17 cellular contexts compared by ENCODE assay signal in the genomic region with DNA sequence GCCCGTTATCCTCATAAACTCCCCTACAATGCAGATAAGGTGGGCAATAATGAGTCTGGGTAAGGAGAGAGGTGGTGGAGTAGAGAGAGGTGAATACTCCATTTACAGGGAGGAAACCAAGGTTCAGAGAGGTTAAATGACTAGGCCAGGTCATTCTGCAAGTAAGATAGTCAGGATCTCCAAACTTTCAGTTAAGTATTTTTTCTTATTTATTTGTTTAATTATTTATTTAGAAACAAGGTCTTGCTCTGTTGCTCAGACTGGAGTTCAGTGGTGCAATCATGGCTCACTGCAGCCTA. TPM values are rescaled to one million over a fixed set of nuclear protein-coding genes. Genes with fewer than 3 reads are reported as not detected.
DNase-seq lines count a peak whose midpoint lies in the region; ATAC-seq and TF ChIP-seq lines count a peak whose summit lies in the region.
"Had no signal": no experiment of that assay in that cellular context is flagged by ENCODE, and none has a peak within 500 bp of the region (broad histone marks: within the 10 kb centered on the region; RNA-seq: fewer than 3 reads in every experiment).

No MANE protein-coding gene starts in this region.

- peak overlapping the region; percentile 88 for H3K27ac Mint-ChIP-seq in T-helper 1 cell treated with Interleukin-12 subunit alpha and Interleukin-12 subunit beta and Interleukin-4 antibody, amounts not matched to agents 30 μg/mL and 1 μg/mL, for 36 hours
- peak overlapping the region; percentile 79 for H3K27ac Mint-ChIP-seq in activated T-helper 17 cell treated with anti-CD3 and anti-CD28 coated beads, Interleukin-2, amount 50 U/mL, for 72 hours
- peak overlapping the region; percentile 57 to 97 (median 88) for H3K27ac Mint-ChIP-seq in naive thymus-derived CD8-positive, alpha-beta T cell

- no peak for TF ChIP-seq EP300 in SK-N-SH (IDR thresholded peaks at IDR 0.05; ENCODE audit: borderline replicate concordance in 1 of 2, low read depth in 1 of 2, low read length in 1 of 2)

- H3K4me3 ChIP-seq in HL-60 (replicated peaks; ENCODE audit: insufficient read depth, low read length) (no peak overlapping the region), SK-N-SH (ENCODE audit: low read depth in 2 of 2, low read length in 1 of 2) (no peak overlapping the region)
- H3K4me3 ChIP-seq: coronary artery, stomach had no signal

- H3K36me3 ChIP-seq in SK-N-SH (replicated peaks in 1 of 2; ENCODE audit: control insufficient read depth in 1 of 2, insufficient read depth in 2 of 2, low read length in 1 of 2): peaks cover 12 to 36% of the 10 kb centered on the region in 2 experiments

- H3K4me3 Mint-ChIP-seq in T-helper 1 cell treated with Interleukin-12 subunit alpha and Interleukin-12 subunit beta and Interleukin-4 antibody, amounts not matched to agents 30 μg/mL and 1 μg/mL, for 36 hours: peak overlapping the region; percentile 41
- peak overlapping the region; percentile 51 for H3K4me3 Mint-ChIP-seq in activated T-helper 17 cell treated with anti-CD3 and anti-CD28 coated beads, Interleukin-2, amount 50 U/mL, for 72 hours
- peak overlapping the region; percentile 7 to 79 (median 60) for H3K4me3 Mint-ChIP-seq in naive thymus-derived CD8-positive, alpha-beta T cell

- no peaks in the 10 kb centered on the region for H3K4me1 ChIP-seq in SK-N-SH (ENCODE audit: control insufficient read depth in 1 of 2, insufficient read depth in 2 of 2, low read depth in 1 of 2, low read length in 1 of 2)
- H3K4me1 ChIP-seq: stomach had no signal

- H3K27me3 ChIP-seq in HL-60 (ENCODE audit: insufficient read depth, poor library complexity, severe bottlenecking): no peaks in the 10 kb centered on the region
- H3K27me3 ChIP-seq in SK-N-SH (ENCODE audit: insufficient read depth): no peaks in the 10 kb centered on the region
- H3K27me3 ChIP-seq: stomach had no signal

- no peak overlapping the region for H2AFZ ChIP-seq in SK-N-SH (ENCODE audit: low read depth)

- no peaks in the 10 kb centered on the region for H3K79me2 ChIP-seq in SK-N-SH (ENCODE audit: insufficient read depth)

- H3K9ac ChIP-seq in SK-N-SH: no peak overlapping the region

- H3K4me2 ChIP-seq in SK-N-SH: no peak overlapping the region

- H3K27ac ChIP-seq in HL-60 (replicated peaks): peak overlapping the region; percentile 69
- H3K27ac ChIP-seq in SK-N-SH (ENCODE audit: low read depth in 2 of 2, low read length in 1 of 2): no peak overlapping the region
- H3K27ac ChIP-seq: 22Rv1, coronary artery, RWPE1, stomach had no signal

- TF ChIP-seq RAD21 in SK-N-SH (IDR thresholded peaks at IDR 0.05; ENCODE audit: low read length): no peak

- DNase-seq in T-helper 1 cell (no peak), HL-60 (ENCODE audit: low read depth in 1 of 2, low spot score in 1 of 2) (no peak), epidermal melanocyte (ENCODE audit: insufficient read length, low spot score) (no peak), SK-N-SH (no peak)
- DNase-seq in naive thymus-derived CD8-positive, alpha-beta T cell: no peak
- DNase-seq: EL; erythroblast; NCI-H1105; stimulated activated CD4-positive, alpha-beta T cell treated with anti-CD3 and anti-CD28 coated beads, Interleukin-12 subunit alpha, Interleukin-12 subunit beta, amount 100 ng/mL, for 4 hours; stomach had no signal

- 89% methylated on average over 1 of the region's 1 CpG for WGBS in SK-N-SH (ENCODE audit: low lambda C conversion rate)

- H3F3A ChIP-seq in SK-N-SH (replicated peaks; ENCODE audit: insufficient read depth): no peaks in the 10 kb centered on the region

- no peaks in the 10 kb centered on the region for H3K9me3 ChIP-seq in SK-N-SH
- H3K9me3 ChIP-seq: stomach had no signal

- no peak for TF ChIP-seq CTCF in HL-60 (IDR thresholded peaks at IDR 0.05; ENCODE audit: insufficient read depth, low read length)
- TF ChIP-seq CTCF in SK-N-SH (IDR thresholded peaks at IDR 0.05): no peak

- H3K27me3 Mint-ChIP-seq in T-helper 1 cell treated with Interleukin-12 subunit alpha and Interleukin-12 subunit beta and Interleukin-4 antibody, amounts not matched to agents 30 μg/mL and 1 μg/mL, for 36 hours (ENCODE audit: low read depth): no peaks in the 10 kb centered on the region
- H3K27me3 Mint-ChIP-seq in activated T-helper 17 cell treated with anti-CD3 and anti-CD28 coated beads, Interleukin-2, amount 50 U/mL, for 72 hours: no peaks in the 10 kb centered on the region
- no peaks in the 10 kb centered on the region for H3K27me3 Mint-ChIP-seq in naive thymus-derived CD8-positive, alpha-beta T cell

- no peaks in the 10 kb centered on the region for H4K20me1 ChIP-seq in SK-N-SH (ENCODE audit: insufficient read depth)

- H3K9me2 ChIP-seq in SK-N-SH: no peaks in the 10 kb centered on the region

- peak; percentile 68 for ATAC-seq in activated T-helper 17 cell treated with anti-CD3 and anti-CD28 coated beads, Interleukin-2, amount 50 U/mL, for 72 hours (replicated peaks)
- ATAC-seq in naive thymus-derived CD8-positive, alpha-beta T cell: peak in 1 of 2 donors; percentile 24
- no peak for ATAC-seq in HG02938 (IDR thresholded peaks at IDR 0.05; ENCODE audit: unreplicated experiment)

- no peaks in the 10 kb centered on the region for H3K9me3 Mint-ChIP-seq in T-helper 1 cell treated with Interleukin-12 subunit alpha and Interleukin-12 subunit beta and Interleukin-4 antibody, amounts not matched to agents 30 μg/mL and 1 μg/mL, for 36 hours
- no peaks in the 10 kb centered on the region for H3K9me3 Mint-ChIP-seq in activated T-helper 17 cell treated with anti-CD3 and anti-CD28 coated beads, Interleukin-2, amount 50 U/mL, for 72 hours
- no peaks in the 10 kb centered on the region for H3K9me3 Mint-ChIP-seq in naive thymus-derived CD8-positive, alpha-beta T cell

- peaks cover 52% of the 10 kb centered on the region for H3K36me3 Mint-ChIP-seq in T-helper 1 cell treated with Interleukin-12 subunit alpha and Interleukin-12 subunit beta and Interleukin-4 antibody, amounts not matched to agents 30 μg/mL and 1 μg/mL, for 36 hours (ENCODE audit: low read depth)
- peaks cover 63% of the 10 kb centered on the region for H3K36me3 Mint-ChIP-seq in activated T-helper 17 cell treated with anti-CD3 and anti-CD28 coated beads, Interleukin-2, amount 50 U/mL, for 72 hours (ENCODE audit: low read depth)
- peaks cover 8 to 77% (median 24%) of the 10 kb centered on the region in 3 donors for H3K36me3 Mint-ChIP-seq in naive thymus-derived CD8-positive, alpha-beta T cell

- POLR2A ChIA-PET in naive thymus-derived CD8-positive, alpha-beta T cell (lab: Charles Lee): interaction anchor here (1.0 to 4.8 kb wide), 10 partner anchors 16 to 152 kb away, joined by 3 to 49 read pairs (median 6); partner anchors contain the start of genes MTFR1L and PAFAH2
- POLR2A ChIA-PET in SK-N-SH (lab: Yijun Ruan, JAX): no interaction called here

- peaks cover 31% of the 10 kb centered on the region for H3K4me1 Mint-ChIP-seq in T-helper 1 cell treated with Interleukin-12 subunit alpha and Interleukin-12 subunit beta and Interleukin-4 antibody, amounts not matched to agents 30 μg/mL and 1 μg/mL, for 36 hours (ENCODE audit: low read depth)
- H3K4me1 Mint-ChIP-seq in activated T-helper 17 cell treated with anti-CD3 and anti-CD28 coated beads, Interleukin-2, amount 50 U/mL, for 72 hours: peaks cover 23% of the 10 kb centered on the region
- H3K4me1 Mint-ChIP-seq in naive thymus-derived CD8-positive, alpha-beta T cell: peaks cover 31 to 59% (median 33%) of the 10 kb centered on the region in 4 donors

- CTCF ChIA-PET in SK-N-SH (lab: Yijun Ruan, JAX): interaction anchor here (0.9 to 1.3 kb wide), 2 partner anchors 10 to 76 kb away, joined by 3 to 6 read pairs; no protein-coding TSS in a partner anchor

TF ChIP-seq in SK-N-SH, 30 proteins besides CTCF, POLR2A, EP300 and RAD21:
- no peak for TF ChIP-seq NRF1 (IDR thresholded peaks at IDR 0.05; ENCODE audit: low read depth, low read length)

RNA-seq across cellular contexts. Expression of gene PAFAH2, which starts 26.0 kb away (rescaled TPM):
- 1 to 10 TPM; 8.1 to 8.3 TPM for total RNA-seq in activated T-helper 17 cell treated with anti-CD3 and anti-CD28 coated beads, Interleukin-2, amount 50 U/mL, for 72 hours
- total RNA-seq in naive thymus-derived CD8-positive, alpha-beta T cell: 10 to 100 TPM; 24.6 to 25.4 TPM
- 10 to 100 TPM; 16.4 to 25.5 (median 17.3) TPM for polyA plus RNA-seq in naive thymus-derived CD8-positive, alpha-beta T cell
- 10.8 and 16.0 TPM in 2 replicates for polyA plus RNA-seq in SK-N-SH (2012; rRNA removed)
- polyA plus RNA-seq in SK-N-SH (2012; cell fraction: cytosol; rRNA removed): 14.2 and 15.5 TPM in 2 replicates
- polyA plus RNA-seq in SK-N-SH (2012; cell fraction: nucleus; rRNA removed): 10.1 and 13.5 TPM in 2 replicates

RNA-seq across cellular contexts. Expression of gene EXTL1, which starts 49.7 kb away (rescaled TPM):
- not detected for total RNA-seq in activated T-helper 17 cell treated with anti-CD3 and anti-CD28 coated beads, Interleukin-2, amount 50 U/mL, for 72 hours
- total RNA-seq in naive thymus-derived CD8-positive, alpha-beta T cell: under 1 TPM; 0.19 to 0.26 TPM
- not detected for polyA plus RNA-seq in naive thymus-derived CD8-positive, alpha-beta T cell
- polyA plus RNA-seq in SK-N-SH (2012; rRNA removed): 0.58 and 1.1 TPM in 2 replicates
- polyA plus RNA-seq in SK-N-SH (2012; cell fraction: cytosol; rRNA removed): 0.33 and 0.51 TPM in 2 replicates
- polyA plus RNA-seq in SK-N-SH (2012; cell fraction: nucleus; rRNA removed): 3.7 and 3.8 TPM in 2 replicates
- polyA plus RNA-seq: liver had no signal
